In the genomic region with DNA sequence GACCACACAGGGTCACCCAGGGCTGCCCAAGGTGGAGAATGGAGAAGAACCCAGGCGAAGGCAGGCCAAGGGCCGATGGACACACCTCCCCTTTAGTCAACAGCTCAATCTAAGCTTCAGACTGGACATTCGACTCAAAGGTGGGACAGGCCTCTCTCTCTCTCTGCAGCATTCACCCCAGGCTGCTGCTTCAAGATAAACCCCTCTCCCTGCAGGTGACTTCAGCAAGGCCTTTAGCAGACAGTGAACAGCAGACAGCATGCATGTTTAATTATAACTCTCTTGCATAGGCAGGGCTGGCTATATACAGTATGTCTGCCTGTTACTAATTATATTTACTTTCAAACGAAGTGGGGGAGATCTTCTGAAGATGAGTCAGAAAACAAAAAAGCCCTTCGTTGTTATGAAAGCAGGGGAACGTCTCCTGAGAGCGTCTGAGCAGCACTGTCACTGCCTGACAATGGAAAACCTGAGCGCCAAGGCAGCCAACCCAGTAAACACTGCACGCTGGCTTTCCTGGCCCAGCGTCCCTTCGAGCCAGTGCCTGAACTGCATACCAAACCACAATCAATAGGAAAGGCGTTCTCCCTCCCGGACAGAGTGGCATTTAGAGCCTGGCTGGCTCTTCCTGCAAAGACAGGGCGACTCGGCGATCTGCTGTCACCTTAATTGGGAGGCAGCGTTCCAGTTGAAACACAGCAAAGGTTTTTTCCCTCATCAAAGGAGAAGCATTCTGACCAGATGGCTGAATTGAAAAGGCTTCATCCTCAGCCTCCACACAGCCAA, we compare ENCODE assay signal across 8 cellular contexts. TPM values are rescaled to one million over a fixed set of nuclear protein-coding genes. Genes with fewer than 3 reads are reported as not detected.
DNase-seq lines count a peak whose midpoint lies in the region; ATAC-seq, FAIRE-seq and TF ChIP-seq lines count a peak whose summit lies in the region.

No MANE protein-coding gene starts in this region.

- in situ Hi-C loops in GM12878 (cut with MboI) = loop anchor here (5.0 to 25.0 kb wide), 2 partner anchors 52 to 962 kb away; no protein-coding TSS in a partner anchor

- TF ChIP-seq CTCF in Caco-2 (IDR thresholded peaks at IDR 0.05; ENCODE audit: insufficient read depth in 1 of 2, low read depth in 1 of 2, low read length in 1 of 2, severe bottlenecking in 1 of 2, unreplicated experiment in 1 of 2) (no peak), GM12878 (IDR thresholded peaks at IDR 0.05 in 2 of 3, conservative IDR thresholded peaks at IDR 0.05 in 1 of 3; ENCODE audit: control insufficient read depth in 2 of 3, extremely low read depth in 1 of 3, insufficient read depth in 1 of 3, low read depth in 3 of 3, low read length in 3 of 3) (no peak; a peak in 1 of 6 replicates)

- H3K27me3 ChIP-seq in Caco-2 (replicated peaks; ENCODE audit: control insufficient read depth, insufficient read depth, low read length) (no peaks in the 10 kb centered on the region), GM12878 (replicated peaks in 1 of 2; ENCODE audit: control insufficient read depth in 2 of 2, insufficient read depth in 2 of 2, low read length in 1 of 2) (no peaks in the 10 kb centered on the region)

- H3K9me3 Mint-ChIP-seq in Caco-2 (ENCODE audit: unreplicated experiment) = no peaks in the 10 kb centered on the region

- RAD21 ChIA-PET in GM12878 (lab: Charles Lee; ENCODE audit: unreplicated experiment) = interaction anchor here (0.7 to 7.9 kb wide), 18 partner anchors 23 to 477 kb away, joined by 3 to 85 read pairs (median 6); no protein-coding TSS in a partner anchor

- H3K4me1 ChIP-seq in Caco-2 (peaks cover 52% of the 10 kb centered on the region), GM12878 (ENCODE audit: control insufficient read depth, insufficient read depth, low read length) (peaks cover 62% of the 10 kb centered on the region)

- H3K9ac ChIP-seq in SK-N-MC (ENCODE audit: insufficient read length) (no peak overlapping the region), GM12878 (ENCODE audit: control insufficient read depth, insufficient read depth, low read length) (peak overlapping the region; percentile 84)

- intact Hi-C loops in Caco-2 (cut with micrococcal nuclease; ENCODE audit: unreplicated experiment) (loop anchor here (2.0 kb wide), 1 partner anchor 14 kb away; no protein-coding TSS in a partner anchor), GM12878 (cut with micrococcal nuclease; ENCODE audit: unreplicated experiment) (loop anchor here (1.0 to 2.0 kb wide), 10 partner anchors 26 to 302 kb away; no protein-coding TSS in a partner anchor), left colon (cut with DNase I, micrococcal nuclease) (no loop called here)

- peak; percentile 43 to 92; a peak in 3 of 4 replicates for TF ChIP-seq EP300 in GM12878 (IDR thresholded peaks at IDR 0.05; ENCODE audit: borderline replicate concordance in 1 of 2, control insufficient read depth in 1 of 2, low read depth in 2 of 2, low read length in 2 of 2)

- no TSS peak for BruUV-seq in Caco-2 (replicated peaks; lab: Mats Ljungman, UMichigan)
- BruUV-seq in GM12878 (replicated peaks; lab: Mats Ljungman, UMichigan) = TSS peak; percentile 65

- ATAC-seq in GM21390 (IDR thresholded peaks at IDR 0.05; ENCODE audit: unreplicated experiment) (peak; percentile 42), GM12878 (peak; percentile 54), left colon (peak; percentile 27)

- peak overlapping the region; percentile 80 for H3K4me2 ChIP-seq in GM12878 (ENCODE audit: control insufficient read depth, insufficient read depth)

- CTCF ChIA-PET in Caco-2 (lab: Charles Lee) (interaction anchor here (0.6 to 1.5 kb wide), 3 partner anchors 9 to 651 kb away, joined by 3 to 7 read pairs (median 5); no protein-coding TSS in a partner anchor), GM12878 (lab: Yijun Ruan, JAX) (interaction anchor here (0.8 to 2.1 kb wide), 8 partner anchors 9 to 575 kb away, joined by 3 to 9 read pairs (median 5); no protein-coding TSS in a partner anchor)

- WGBS in GM12878 (ENCODE audit: insufficient coverage, insufficient replicate concordance, low lambda C conversion rate, missing lambda C conversion rate) = 3% methylated on average over 17 of the region's 17 CpGs

- no peaks in the 10 kb centered on the region for H3K9me3 ChIP-seq in Caco-2
- H3K9me3 ChIP-seq in SK-N-MC (ENCODE audit: low read depth, low read length) = no peaks in the 10 kb centered on the region
- H3K9me3 ChIP-seq in GM12878 (replicated peaks; ENCODE audit: control insufficient read depth, insufficient read depth, low read length) = no peaks in the 10 kb centered on the region

- H3K4me1 Mint-ChIP-seq in Caco-2 (ENCODE audit: low read depth, unreplicated experiment) = peaks cover 15% of the 10 kb centered on the region

- FAIRE-seq in GM12878 (lab: Jason Lieb, UNC) = no peak

- SMC1A ChIA-PET in GM12878 (lab: Charles Lee; ENCODE audit: uncharacterized antibody, unreplicated experiment) = interaction anchor here (0.7 to 11.3 kb wide), 22 partner anchors 9 to 574 kb away, joined by 3 to 174 read pairs (median 4); no protein-coding TSS in a partner anchor

- peak; percentile 28; the same call in 1 of the 2 replicates for TF ChIP-seq RAD21 in GM12878 (IDR thresholded peaks at IDR 0.05; ENCODE audit: insufficient read depth, low read depth, low read length)

- peaks cover 11% of the 10 kb centered on the region for H3K79me2 ChIP-seq in GM12878 (ENCODE audit: control insufficient read depth, insufficient read depth, low read length)

- peak overlapping the region; percentile 60; the same call in 1 of the 2 replicates for H3K27ac ChIP-seq in SK-N-MC
- peak overlapping the region; percentile 99 for H3K27ac ChIP-seq in GM12878 (ENCODE audit: control insufficient read depth, insufficient read depth)

- no peak overlapping the region for H3K4me3 Mint-ChIP-seq in Caco-2 (ENCODE audit: unreplicated experiment)

- H2AFZ ChIP-seq in GM12878 (ENCODE audit: control insufficient read depth, low read depth, low read length) = peak overlapping the region; percentile 22; the same call in 1 of the 2 replicates

- peaks cover 5% of the 10 kb centered on the region for H3K36me3 Mint-ChIP-seq in Caco-2 (ENCODE audit: insufficient read depth, unreplicated experiment)

- H3K27me3 Mint-ChIP-seq in Caco-2 (ENCODE audit: insufficient read depth, unreplicated experiment) = no peaks in the 10 kb centered on the region

- peak overlapping the region; percentile 89 for H3K27ac Mint-ChIP-seq in Caco-2 (ENCODE audit: unreplicated experiment)

- peak; percentile 68 for TF ChIP-seq POLR2A in GM12878 (IDR thresholded peaks at IDR 0.05; ENCODE audit: low read depth, low read length)

- H4K20me1 ChIP-seq in GM12878 (ENCODE audit: control insufficient read depth, insufficient read depth) = no peaks in the 10 kb centered on the region

- POLR2A ChIA-PET in Caco-2 (lab: Charles Lee) = interaction anchor here (0.6 to 1.7 kb wide), 4 partner anchors 14 to 1429 kb away, joined by 3 to 9 read pairs (median 4); no protein-coding TSS in a partner anchor
- POLR2A ChIA-PET in GM12878 (lab: Charles Lee) = interaction anchor here (0.6 to 4.2 kb wide), 19 partner anchors 12 to 349 kb away, joined by 3 to 17 read pairs (median 4); no protein-coding TSS in a partner anchor

- H3K36me3 ChIP-seq in Caco-2 (ENCODE audit: control insufficient read depth, insufficient read depth, low read length) (no peaks in the 10 kb centered on the region), SK-N-MC (ENCODE audit: insufficient read depth, low read length) (no peaks in the 10 kb centered on the region), GM12878 (ENCODE audit: control insufficient read depth in 2 of 2, insufficient read depth in 2 of 2, low read length in 1 of 2) (no peaks in the 10 kb centered on the region)

- no peak overlapping the region for H3K4me3 ChIP-seq in Caco-2 (ENCODE audit: low read depth, low read length)
- H3K4me3 ChIP-seq in SK-N-MC = no peak overlapping the region
- peak overlapping the region; percentile 37; the same call in 1 of the 2 replicates for H3K4me3 ChIP-seq in GM12878

- peak in 1 of 2 experiments; percentile 17 for DNase-seq in Caco-2
- peak; percentile 67 for DNase-seq in HT1080 (ENCODE audit: low read depth)
- DNase-seq in SK-N-MC (ENCODE audit: low read depth, low spot score) = no peak
- DNase-seq in GM12878 (ENCODE audit: low read depth, low spot score) = no peak
- peak in 1 of 2 donors; percentile 49 for DNase-seq in left colon
- peak; percentile 54 to 58 for DNase-seq in stimulated activated CD4-positive, alpha-beta T cell treated with anti-CD3 and anti-CD28 coated beads, Interleukin-2, amount 100 ng/mL, for 48 hours
- no peak for DNase-seq in OCI-M1 (lab: John Stamatoyannopoulos, UW)

TF ChIP-seq in GM12878, 131 proteins besides CTCF, POLR2A, EP300 and RAD21 (continues in another document):
- 0 out of 2 replicates have a peak, but pooled peaks have one; percentile 14 for TF ChIP-seq NR2F1 (conservative IDR thresholded peaks at IDR 0.05)

RNA-seq across cellular contexts. Expression of gene TOMM20, which starts 54.1 kb away (rescaled TPM):
- total RNA-seq in Caco-2 (2022) (131 and 137 TPM in 2 replicates), GM12878 (2014; rRNA removed) (75.1 and 89.7 TPM in 2 replicates), GM12878 (2014; rRNA removed; fragmentation: Illumina TruSeq; extraction: Trizol) (58.8 and 59.9 TPM in 2 replicates), GM12878 (2021) (120 and 125 TPM in 2 replicates), left colon (100 to 1,000 TPM in 1 of 2 donors, 10 to 100 TPM in 1; 84.6 to 108 TPM)
- total RNA-seq in HT1080 (2014; rRNA removed; shearing (Covaris generic)) = 86.0 and 108 TPM in 2 replicates
- 197 and 237 TPM in 2 replicates for polyA plus RNA-seq in HT1080 (2015; cell fraction: cytosol; rRNA removed)
- 94.0 and 111 TPM in 2 replicates for polyA plus RNA-seq in HT1080 (2015; cell fraction: nucleus; rRNA removed)
- total RNA-seq in GM12878 (2013; cell fraction: nucleolus; rRNA removed) = 52.5 and 52.8 TPM in 2 replicates
- 58.2 TPM for polyA plus RNA-seq in GM12878 (2011; ENCODE audit: low read depth)
- polyA plus RNA-seq in GM12878 (2011; rRNA removed) (138 and 178 TPM in 2 replicates), GM12878 (2014; fragmentation: Illumina TruSeq; extraction: Trizol) (95.3 and 116 TPM in 2 replicates), GM12878 (2014; fragmentation: Nextera tagmentation; extraction: Ambion mirVana) (10 to 100 TPM; 39.8 to 60.1 TPM), GM12878 (2014; rRNA removed) (58.2 and 66.2 TPM in 2 replicates), GM12878 (2016; fragmentation: Nextera tagmentation; extraction: Ambion mirVana) (10 to 100 TPM; 68.4 to 71.9 TPM)
- 43.9 and 51.8 TPM in 2 replicates for polyA plus RNA-seq in GM12878 (2011; cell fraction: cytosol; rRNA removed)
- 31.3 TPM in 2 replicates for polyA plus RNA-seq in GM12878 (2011; cell fraction: nucleus; rRNA removed)
- polyA plus RNA-seq in GM12878 (2012) = 94.4 and 116 TPM in 2 replicates
- 35.0 and 43.1 TPM in 2 replicates for polyA minus RNA-seq in GM12878 (2011; rRNA and poly(A)+ RNA removed)
- 27.3 and 28.9 TPM in 2 replicates for polyA minus RNA-seq in GM12878 (2011; cell fraction: cytosol; rRNA and poly(A)+ RNA removed)
- 15.8 and 28.3 TPM in 2 replicates for polyA minus RNA-seq in GM12878 (2011; cell fraction: nucleus; rRNA and poly(A)+ RNA removed)

Comparison
In these comparisons a context has a peak if more than half of its experiments do, and no peak if none do; other contexts are left out.
1. DNase-seq: peak in HT1080 (single experiment) and stimulated activated CD4-positive, alpha-beta T cell treated with anti-CD3 and anti-CD28 coated beads, Interleukin-2, amount 100 ng/mL, for 48 hours (2 of 2); none in SK-N-MC (single experiment), GM12878 (single experiment) and OCI-M1 (single experiment).
2. intact Hi-C loops: an anchor here in Caco-2 (2.0 kb wide) and GM12878 (1.0 to 2.0 kb wide); none called in left colon.
3. Peak in every context shown above with its lines, with median percentiles within 50 percentile points of each other: ATAC-seq.